13 cellular contexts compared by ENCODE assay signal in genomic region chr1:23384312-23385058, GRCh38. TPM values are rescaled to one million over a fixed set of nuclear protein-coding genes. Genes with fewer than 3 reads are reported as not detected.
DNase-seq lines count a peak whose midpoint lies in the region; ATAC-seq and TF ChIP-seq lines count a peak whose summit lies in the region.
"Had no signal": no experiment of that assay in that cellular context is flagged by ENCODE, and none has a peak within 500 bp of the region (broad histone marks: within the 10 kb centered on the region; RNA-seq: fewer than 3 reads in every experiment).

No MANE protein-coding gene starts in this region.

- H3K27me3 Mint-ChIP-seq in stimulated activated naive CD8-positive, alpha-beta T cell treated with anti-CD3 and anti-CD28 coated beads, Interleukin-15, amount 100 ng/mL, for 72 hours: no peaks in the 10 kb centered on the region
- H3K27me3 Mint-ChIP-seq: activated naive CD4-positive, alpha-beta T cell treated with anti-CD3 and anti-CD28 coated beads, Interleukin-2, amount 50 U/mL, for 24 hours had no signal

- H3F3A ChIP-seq in SK-N-SH (replicated peaks; ENCODE audit: insufficient read depth): peaks cover 4% of the 10 kb centered on the region

- H3K79me2 ChIP-seq in SK-N-SH (ENCODE audit: insufficient read depth): no peaks in the 10 kb centered on the region
- no peaks in the 10 kb centered on the region for H3K79me2 ChIP-seq in fibroblast of lung (ENCODE audit: control insufficient read depth, insufficient read depth, low read length)

- peak overlapping the region in 1 of 2 experiments; percentile 42; a peak in 2 of 4 replicates for H3K27ac ChIP-seq in SK-N-SH (ENCODE audit: low read depth in 2 of 2, low read length in 1 of 2)
- no peak overlapping the region for H3K27ac ChIP-seq in fibroblast of lung (ENCODE audit: insufficient read depth, low read length)
- peak overlapping the region in 3 of 4 donors; percentile 36 to 72 (median 66) for H3K27ac ChIP-seq in gastrocnemius medialis

- no peak for TF ChIP-seq POLR2A in gastrocnemius medialis (IDR thresholded peaks at IDR 0.05)

- no peak overlapping the region for H3K4me3 ChIP-seq in SK-N-SH (ENCODE audit: low read depth in 2 of 2, low read length in 1 of 2)
- H3K4me3 ChIP-seq in fibroblast of lung (replicated peaks in 1 of 4; ENCODE audit: control extremely low read depth in 1 of 4, insufficient read depth in 1 of 4, low read depth in 3 of 4, low read length in 4 of 4): no peak overlapping the region
- no peak overlapping the region for H3K4me3 ChIP-seq in gastrocnemius medialis

- no peak overlapping the region for H3K4me2 ChIP-seq in SK-N-SH
- no peak overlapping the region for H3K4me2 ChIP-seq in fibroblast of lung (ENCODE audit: extremely low read depth, insufficient read depth, low read length)

- peak; percentile 12 for DNase-seq in HT-29 (ENCODE audit: low spot score)
- no peak for DNase-seq in SK-N-SH
- peak; percentile 53 to 86 for DNase-seq in fibroblast of lung (ENCODE audit: low read depth in 2 of 2)
- DNase-seq in gastrocnemius medialis: no peak
- no peak for DNase-seq in stimulated activated naive CD8-positive, alpha-beta T cell treated with anti-CD3 and anti-CD28 coated beads, Interleukin-15, amount 100 ng/mL, for 72 hours
- DNase-seq in COLO668 (lab: John Stamatoyannopoulos, UW; ENCODE audit: unreplicated experiment): no peak
- DNase-seq: activated CD4-positive, alpha-beta T cell treated with anti-CD3 and anti-CD28 coated beads for 4 hours; effector memory CD4-positive, alpha-beta T cell; H9; NCI-H1436 had no signal

- 78% methylated on average over 11 of the region's 11 CpGs for WGBS in SK-N-SH (ENCODE audit: low lambda C conversion rate)

- POLR2A ChIA-PET in SK-N-SH (lab: Yijun Ruan, JAX): interaction anchor here (1.4 kb wide), 1 partner anchor 11 kb away, joined by 3 read pairs; no protein-coding TSS in a partner anchor

- TF ChIP-seq RAD21 in SK-N-SH (IDR thresholded peaks at IDR 0.05; ENCODE audit: low read length): no peak

- peak overlapping the region in 1 of 2 donors; percentile 21 for H3K27ac Mint-ChIP-seq in stimulated activated naive CD8-positive, alpha-beta T cell treated with anti-CD3 and anti-CD28 coated beads, Interleukin-15, amount 100 ng/mL, for 72 hours
- H3K27ac Mint-ChIP-seq: activated naive CD4-positive, alpha-beta T cell treated with anti-CD3 and anti-CD28 coated beads, Interleukin-2, amount 50 U/mL, for 24 hours; H9 had no signal

- CTCF ChIA-PET in SK-N-SH (lab: Yijun Ruan, JAX): interaction anchor here (2.4 kb wide), 1 partner anchor 20 kb away, joined by 8 read pairs; no protein-coding TSS in a partner anchor

- no peak overlapping the region for H3K9ac ChIP-seq in SK-N-SH
- H3K9ac ChIP-seq in fibroblast of lung (ENCODE audit: insufficient read depth, low read length): no peak overlapping the region

- H2AFZ ChIP-seq in SK-N-SH (ENCODE audit: low read depth): peak overlapping the region; percentile 4; the same call in 1 of the 2 replicates
- no peak overlapping the region for H2AFZ ChIP-seq in fibroblast of lung (ENCODE audit: low read length)

- no peaks in the 10 kb centered on the region for H3K27me3 ChIP-seq in SK-N-SH (ENCODE audit: insufficient read depth)
- H3K27me3 ChIP-seq in fibroblast of lung (ENCODE audit: control insufficient read depth, insufficient read depth, low read length): no peaks in the 10 kb centered on the region
- no peaks in the 10 kb centered on the region for H3K27me3 ChIP-seq in gastrocnemius medialis

- H4K20me1 ChIP-seq in SK-N-SH (ENCODE audit: insufficient read depth) (no peaks in the 10 kb centered on the region), fibroblast of lung (ENCODE audit: control insufficient read depth, extremely low read depth, insufficient read depth, low read length) (no peaks in the 10 kb centered on the region)

- TF ChIP-seq EP300 in SK-N-SH (IDR thresholded peaks at IDR 0.05; ENCODE audit: borderline replicate concordance in 1 of 2, low read depth in 1 of 2, low read length in 1 of 2): no peak

- intact Hi-C loops in gastrocnemius medialis (cut with DNase I; ENCODE audit: low total_unique reads): no loop called here

- TF ChIP-seq CTCF in SK-N-SH (IDR thresholded peaks at IDR 0.05) (no peak), fibroblast of lung (conservative IDR thresholded peaks at IDR 0.05 in 1 of 2, IDR thresholded peaks at IDR 0.05 in 1 of 2; ENCODE audit: low read depth in 1 of 2, low read length in 2 of 2) (no peak), gastrocnemius medialis (IDR thresholded peaks at IDR 0.05 in 4 of 5, conservative IDR thresholded peaks at IDR 0.05 in 1 of 5) (no peak)

- in situ Hi-C loops in gastrocnemius medialis (cut with MboI; ENCODE audit: low sequenced_read_pairs in 4 of 4): no loop called here

- no peak overlapping the region for H3K4me3 Mint-ChIP-seq in stimulated activated naive CD8-positive, alpha-beta T cell treated with anti-CD3 and anti-CD28 coated beads, Interleukin-15, amount 100 ng/mL, for 72 hours
- H3K4me3 Mint-ChIP-seq: activated naive CD4-positive, alpha-beta T cell treated with anti-CD3 and anti-CD28 coated beads, Interleukin-2, amount 50 U/mL, for 24 hours; H9 had no signal

- H3K4me1 ChIP-seq in SK-N-SH (ENCODE audit: control insufficient read depth in 1 of 2, insufficient read depth in 2 of 2, low read depth in 1 of 2, low read length in 1 of 2) (peaks cover 0 to 6% of the 10 kb centered on the region in 2 experiments; a peak in 2 of 4 replicates), fibroblast of lung (ENCODE audit: control insufficient read depth, extremely low read depth, insufficient read depth, low read length) (no peaks in the 10 kb centered on the region), gastrocnemius medialis (peaks cover 5 to 14% of the 10 kb centered on the region in 2 donors)

- H3K9me3 Mint-ChIP-seq in stimulated activated naive CD8-positive, alpha-beta T cell treated with anti-CD3 and anti-CD28 coated beads, Interleukin-15, amount 100 ng/mL, for 72 hours: no peaks in the 10 kb centered on the region
- H3K9me3 Mint-ChIP-seq: activated naive CD4-positive, alpha-beta T cell treated with anti-CD3 and anti-CD28 coated beads, Interleukin-2, amount 50 U/mL, for 24 hours; H9 had no signal

- ATAC-seq in gastrocnemius medialis (no peak), HG03135 (IDR thresholded peaks at IDR 0.05; ENCODE audit: unreplicated experiment) (no peak)
- ATAC-seq in stimulated activated naive CD8-positive, alpha-beta T cell treated with anti-CD3 and anti-CD28 coated beads, Interleukin-15, amount 100 ng/mL, for 72 hours: no peak
- ATAC-seq: Panc1 had no signal

- H3K9me2 ChIP-seq in SK-N-SH: no peaks in the 10 kb centered on the region

- H3K36me3 ChIP-seq in SK-N-SH (replicated peaks in 1 of 2; ENCODE audit: control insufficient read depth in 1 of 2, insufficient read depth in 2 of 2, low read length in 1 of 2) (no peaks in the 10 kb centered on the region), fibroblast of lung (ENCODE audit: control insufficient read depth, insufficient read depth, low read length) (no peaks in the 10 kb centered on the region), gastrocnemius medialis (peaks cover 0 to 29% of the 10 kb centered on the region in 2 donors)

- H3K9me3 ChIP-seq in SK-N-SH (no peaks in the 10 kb centered on the region), fibroblast of lung (ENCODE audit: control insufficient read depth, insufficient read depth, low read depth, low read length) (no peaks in the 10 kb centered on the region), gastrocnemius medialis (no peaks in the 10 kb centered on the region)

- no peaks in the 10 kb centered on the region for H3K4me1 Mint-ChIP-seq in stimulated activated naive CD8-positive, alpha-beta T cell treated with anti-CD3 and anti-CD28 coated beads, Interleukin-15, amount 100 ng/mL, for 72 hours
- H3K4me1 Mint-ChIP-seq: activated naive CD4-positive, alpha-beta T cell treated with anti-CD3 and anti-CD28 coated beads, Interleukin-2, amount 50 U/mL, for 24 hours; H9 had no signal

TF ChIP-seq in SK-N-SH, 30 proteins besides CTCF, POLR2A, EP300 and RAD21 (continues in another document):
- TF ChIP-seq GABPA (IDR thresholded peaks at IDR 0.05; ENCODE audit: low read depth): peak; percentile 54
- TF ChIP-seq MXI1 (IDR thresholded peaks at IDR 0.05; ENCODE audit: low read depth, low read length): no peak
- no peak for TF ChIP-seq YY1 (IDR thresholded peaks at IDR 0.05; ENCODE audit: low read depth)
- no peak for TF ChIP-seq MEF2A (IDR thresholded peaks at IDR 0.05; ENCODE audit: borderline replicate concordance, low read depth)
- no peak for TF ChIP-seq TAF1 (IDR thresholded peaks at IDR 0.05; ENCODE audit: borderline replicate concordance, low read depth, low read length)
- no peak for TF ChIP-seq CHD2 (IDR thresholded peaks at IDR 0.05; ENCODE audit: low read length, partially characterized antibody)
- TF ChIP-seq GATA2 (CRISPR knock-in tag; IDR thresholded peaks at IDR 0.05): no peak
- TF ChIP-seq TEAD4 (IDR thresholded peaks at IDR 0.05; ENCODE audit: borderline replicate concordance, insufficient read depth): no peak

RNA-seq across cellular contexts. Expression of gene ZNF436, which starts 14.8 kb away (rescaled TPM):
- total RNA-seq in HT-29 (2014; rRNA removed; shearing (Covaris generic)): 2.7 and 2.9 TPM in 2 replicates
- polyA plus RNA-seq in SK-N-SH (2012; rRNA removed) (5.0 and 6.4 TPM in 2 replicates), fibroblast of lung (10.7 and 11.9 TPM in 2 replicates)
- polyA plus RNA-seq in SK-N-SH (2012; cell fraction: cytosol; rRNA removed): 6.5 and 7.1 TPM in 2 replicates
- polyA plus RNA-seq in SK-N-SH (2012; cell fraction: nucleus; rRNA removed): 5.1 and 9.1 TPM in 2 replicates
- total RNA-seq in fibroblast of lung (31.5 and 32.6 TPM in 2 replicates), gastrocnemius medialis (1 to 10 TPM; 6.0 to 7.1 (median 6.8) TPM)
- 8.1 and 8.7 TPM in 2 replicates for polyA plus RNA-seq in fibroblast of lung (2012)
- polyA minus RNA-seq in fibroblast of lung (ENCODE audit: low replicate concordance): 5.2 and 5.3 TPM in 2 replicates

RNA-seq across cellular contexts. Expression of gene TCEA3, which starts 40.1 kb away (rescaled TPM):
- total RNA-seq in HT-29 (2014; rRNA removed; shearing (Covaris generic)): 2.1 and 2.3 TPM in 2 replicates
- polyA plus RNA-seq in SK-N-SH (2012; rRNA removed) (1.1 and 1.2 TPM in 2 replicates), fibroblast of lung (11.9 and 12.3 TPM in 2 replicates)
- polyA plus RNA-seq in SK-N-SH (2012; cell fraction: cytosol; rRNA removed): 0.68 and 0.90 TPM in 2 replicates
- polyA plus RNA-seq in SK-N-SH (2012; cell fraction: nucleus; rRNA removed): 3.9 and 4.7 TPM in 2 replicates
- total RNA-seq in fibroblast of lung (37.5 and 44.6 TPM in 2 replicates), gastrocnemius medialis (100 to 1,000 TPM; 128 to 242 (median 179) TPM)
- 11.5 and 14.6 TPM in 2 replicates for polyA plus RNA-seq in fibroblast of lung (2012)
- 6.3 and 7.0 TPM in 2 replicates for polyA minus RNA-seq in fibroblast of lung (ENCODE audit: low replicate concordance)

RNA-seq across cellular contexts. Expression of gene HNRNPR, which starts 40.4 kb away (rescaled TPM):
- 101 and 130 TPM in 2 replicates for total RNA-seq in HT-29 (2014; rRNA removed; shearing (Covaris generic))
- 111 and 141 TPM in 2 replicates for polyA plus RNA-seq in SK-N-SH (2012; rRNA removed)
- polyA plus RNA-seq in SK-N-SH (2012; cell fraction: cytosol; rRNA removed): 158 and 178 TPM in 2 replicates
- 46.4 and 78.9 TPM in 2 replicates for polyA plus RNA-seq in SK-N-SH (2012; cell fraction: nucleus; rRNA removed)
- 59.1 and 62.1 TPM in 2 replicates for total RNA-seq in fibroblast of lung
- polyA plus RNA-seq in fibroblast of lung: 141 and 186 TPM in 2 replicates
- 98.3 and 135 TPM in 2 replicates for polyA plus RNA-seq in fibroblast of lung (2012)
- polyA minus RNA-seq in fibroblast of lung (ENCODE audit: low replicate concordance): 33.7 and 76.0 TPM in 2 replicates
- total RNA-seq in gastrocnemius medialis: 10 to 100 TPM; 36.5 to 56.3 (median 44.5) TPM

Comparison
In these comparisons a context has a peak if more than half of its experiments do, and no peak if none do; other contexts are left out.
1. DNase-seq: peak in HT-29 (single experiment) and fibroblast of lung (2 of 2); none in SK-N-SH (single experiment), gastrocnemius medialis (0 of 2), stimulated activated naive CD8-positive, alpha-beta T cell treated with anti-CD3 and anti-CD28 coated beads, Interleukin-15, amount 100 ng/mL, for 72 hours (0 of 2) and COLO668 (single experiment).
2. RNA of gene TCEA3, which starts 40.1 kb away (total RNA-seq): 128 to 242 TPM in gastrocnemius medialis and 37.5 to 44.6 TPM in fibroblast of lung; 2.1 to 2.3 TPM in HT-29; every median in the first group is over 10 times any median in the second.